In genomic region chr9:76351006-76351405, GRCh38 we compare ENCODE assay signal across 12 cellular contexts.
"Had no signal": no experiment of that assay in that cellular context is flagged by ENCODE, and none has a peak within 500 bp of the region (broad histone marks: within the 10 kb centered on the region; RNA-seq: fewer than 3 reads in every experiment).

No MANE protein-coding gene starts in this region.

- H3K36me3 Mint-ChIP-seq: activated CD8-positive, alpha-beta memory T cell treated with anti-CD3 and anti-CD28 coated beads, Interleukin-2, amount 10 ng/mL, durations not matched to agents 7 days and 5 days; activated naive CD4-positive, alpha-beta T cell treated with anti-CD3 and anti-CD28 coated beads, Interleukin-2, amount 50 U/mL, for 72 hours had no signal

- H3K4me1 Mint-ChIP-seq: activated CD8-positive, alpha-beta memory T cell treated with anti-CD3 and anti-CD28 coated beads, Interleukin-2, amount 10 ng/mL, durations not matched to agents 7 days and 5 days had no signal

- H3K27ac Mint-ChIP-seq: activated CD8-positive, alpha-beta memory T cell treated with anti-CD3 and anti-CD28 coated beads, Interleukin-2, amount 10 ng/mL, durations not matched to agents 7 days and 5 days; activated T-cell treated with anti-CD3 and anti-CD28 coated beads, Interleukin-2, amount 50 U/mL, for 24 hours had no signal

- H3K4me3 ChIP-seq: esophagus squamous epithelium, thyroid gland had no signal

- H3K9ac ChIP-seq: parathyroid adenoma had no signal

- H3K4me1 ChIP-seq: esophagus squamous epithelium, parathyroid adenoma, thyroid gland had no signal

- H2AFZ ChIP-seq: parathyroid adenoma had no signal

- ATAC-seq: activated CD8-positive, alpha-beta memory T cell treated with anti-CD3 and anti-CD28 coated beads, Interleukin-2, amount 10 ng/mL, durations not matched to agents 7 days and 5 days; activated naive CD4-positive, alpha-beta T cell treated with anti-CD3 and anti-CD28 coated beads, Interleukin-2, amount 50 U/mL, for 72 hours had no signal

- H3K27me3 ChIP-seq: brain microvascular endothelial cell, thyroid gland had no signal

- H3K36me3 ChIP-seq: brain microvascular endothelial cell, esophagus squamous epithelium, thyroid gland had no signal

- H3K9me3 ChIP-seq: esophagus squamous epithelium, thyroid gland had no signal

- H3K4me3 Mint-ChIP-seq: activated CD8-positive, alpha-beta memory T cell treated with anti-CD3 and anti-CD28 coated beads, Interleukin-2, amount 10 ng/mL, durations not matched to agents 7 days and 5 days; activated T-cell treated with anti-CD3 and anti-CD28 coated beads, Interleukin-2, amount 50 U/mL, for 24 hours had no signal

- H3K27ac ChIP-seq: brain microvascular endothelial cell, esophagus squamous epithelium, parathyroid adenoma, thyroid gland had no signal

- DNase-seq: activated CD4-positive, alpha-beta T cell treated with anti-CD3 and anti-CD28 coated beads for 1 hour; activated CD4-positive, alpha-beta T cell treated with anti-CD3 and anti-CD28 coated beads, Interleukin-2, amount 50 U/mL, for 48 hours; activated CD8-positive, alpha-beta memory T cell treated with anti-CD3 and anti-CD28 coated beads, Interleukin-2, amount 10 ng/mL, durations not matched to agents 7 days and 5 days; activated effector memory CD4-positive, alpha-beta T cell treated with anti-CD3 and anti-CD28 coated beads, Interleukin-2, amount 50 U/mL, for 16 hours; activated T-cell treated with anti-CD3 and anti-CD28 coated beads, Interleukin-2, amount 50 U/mL, for 24 hours; brain microvascular endothelial cell; esophagus squamous epithelium; foreskin fibroblast; glutamatergic neuron; thyroid gland had no signal

- H3K79me2 ChIP-seq: parathyroid adenoma had no signal

- H3K9me3 Mint-ChIP-seq: activated naive CD4-positive, alpha-beta T cell treated with anti-CD3 and anti-CD28 coated beads, Interleukin-2, amount 50 U/mL, for 72 hours; activated T-cell treated with anti-CD3 and anti-CD28 coated beads, Interleukin-2, amount 50 U/mL, for 24 hours had no signal
